24 cellular contexts compared by ENCODE assay signal in genomic region chr12:111984820-111985219, GRCh38.
"Had no signal": no experiment of that assay in that cellular context is flagged by ENCODE, and none has a peak within 500 bp of the region (broad histone marks: within the 10 kb centered on the region; RNA-seq: fewer than 3 reads in every experiment).

No MANE protein-coding gene starts in this region.

- H3K27me3 Mint-ChIP-seq: activated CD4-positive, alpha-beta memory T cell treated with anti-CD3 and anti-CD28 coated beads, Interleukin-2, amount 10 ng/mL, durations not matched to agents 7 days and 5 days; activated CD4-positive, alpha-beta T cell treated with anti-CD3 and anti-CD28 coated beads for 36 hours; activated naive CD8-positive, alpha-beta T cell; brain had no signal

- DNase-seq: activated CD4-positive, alpha-beta memory T cell treated with anti-CD3 and anti-CD28 coated beads, Interleukin-2, amount 10 ng/mL, durations not matched to agents 7 days and 5 days; activated CD4-positive, alpha-beta T cell treated with anti-CD3 and anti-CD28 coated beads for 36 hours; activated CD4-positive, alpha-beta T cell treated with anti-CD3 and anti-CD28 coated beads, Interleukin-2, amount 50 U/mL, for 1 hour; activated effector memory CD4-positive, alpha-beta T cell treated with Interleukin-2 at 50 U/mL for 16 hours; activated naive CD4-positive, alpha-beta T cell; activated T-cell treated with anti-CD3 and anti-CD28 coated beads, Interleukin-2, amount 50 U/mL, for 1 hour; amygdala; MG63; NCI-H1105; NCI-H1436; NCI-H1694 treated with DMSO at 0.1 percent for 48 hours; NCI-H2029 treated with DMSO at 0.1 percent for 48 hours; NCI-H345; NCI-H510A; NCI-H526 treated with DMSO at 0.1 percent for 48 hours; NCI-H82; SIG-M5; T-helper 2 cell; T1000 had no signal

- H3K9me3 Mint-ChIP-seq: activated CD4-positive, alpha-beta memory T cell treated with anti-CD3 and anti-CD28 coated beads, Interleukin-2, amount 10 ng/mL, durations not matched to agents 7 days and 5 days; activated T-helper 1 cell treated with anti-CD3 and anti-CD28 coated beads, Interleukin-12 subunit alpha, Interleukin-12 subunit beta, Interleukin-2, Interleukin-4 antibody, amounts not matched to agents 30 ng/mL and 10 ng/mL and 1 ng/mL, durations not matched to agents 14 hours and 24 hours and 36 hours; brain had no signal

- ATAC-seq: activated CD4-positive, alpha-beta T cell treated with anti-CD3 and anti-CD28 coated beads for 36 hours had no signal

- H3K4me1 Mint-ChIP-seq: brain had no signal

- H3K27ac Mint-ChIP-seq: activated CD4-positive, alpha-beta memory T cell treated with anti-CD3 and anti-CD28 coated beads, Interleukin-2, amount 10 ng/mL, durations not matched to agents 7 days and 5 days; activated naive CD8-positive, alpha-beta T cell; activated T-helper 1 cell treated with anti-CD3 and anti-CD28 coated beads, Interleukin-12 subunit alpha, Interleukin-12 subunit beta, Interleukin-2, Interleukin-4 antibody, amounts not matched to agents 30 ng/mL and 10 ng/mL and 1 ng/mL, durations not matched to agents 14 hours and 24 hours and 36 hours; brain had no signal

- H3K9me3 ChIP-seq: MG63 had no signal

- H3K27ac ChIP-seq: VCaP had no signal

- H3K36me3 ChIP-seq: MG63 had no signal

- H3K27me3 ChIP-seq: MG63 had no signal

- H3K4me3 ChIP-seq: MG63 had no signal

- H3K4me3 Mint-ChIP-seq: activated CD4-positive, alpha-beta memory T cell treated with anti-CD3 and anti-CD28 coated beads, Interleukin-2, amount 10 ng/mL, durations not matched to agents 7 days and 5 days; activated CD4-positive, alpha-beta T cell treated with anti-CD3 and anti-CD28 coated beads for 36 hours; activated naive CD8-positive, alpha-beta T cell; activated T-helper 1 cell treated with anti-CD3 and anti-CD28 coated beads, Interleukin-12 subunit alpha, Interleukin-12 subunit beta, Interleukin-2, Interleukin-4 antibody, amounts not matched to agents 30 ng/mL and 10 ng/mL and 1 ng/mL, durations not matched to agents 14 hours and 24 hours and 36 hours; brain had no signal

- FAIRE-seq: astrocyte had no signal
